In genomic region chr18:76386071-76386470, GRCh38 we compare ENCODE assay signal across 13 cellular contexts.
"Had no signal": no experiment of that assay in that cellular context is flagged by ENCODE, and none has a peak within 500 bp of the region (broad histone marks: within the 10 kb centered on the region; RNA-seq: fewer than 3 reads in every experiment).

No MANE protein-coding gene starts in this region.

- H3K4me3 ChIP-seq: colonic mucosa, esophagus muscularis mucosa, left ventricle myocardium inferior, thyroid gland had no signal

- H3K4me3 Mint-ChIP-seq: activated B cell treated with CpG ODN at 0.5 μM for 24 hours, memory B cell had no signal

- H3K36me3 Mint-ChIP-seq: memory B cell had no signal

- DNase-seq: activated B cell treated with CpG ODN at 0.5 μM for 24 hours; activated CD4-positive, alpha-beta T cell treated with anti-CD3 and anti-CD28 coated beads for 48 hours; activated naive CD4-positive, alpha-beta T cell treated with Interleukin-2 at 50 U/mL for 16 hours; activated T-cell treated with anti-CD3 and anti-CD28 coated beads for 4 hours; amniotic stem cell; colonic mucosa; hippocampal formation; kidney; left ventricle myocardium inferior; stimulated activated CD4-positive, alpha-beta T cell treated with anti-CD3 and anti-CD28 coated beads, Interleukin-1b, Interleukin-23, amount 100 ng/mL, for 48 hours; thyroid gland had no signal

- H3K4me1 ChIP-seq: colonic mucosa had no signal

- H3K27me3 ChIP-seq: colonic mucosa, esophagus muscularis mucosa, thyroid gland had no signal

- H3K9me3 ChIP-seq: colonic mucosa, esophagus muscularis mucosa, left ventricle myocardium inferior, thyroid gland had no signal

- H3K27ac Mint-ChIP-seq: activated B cell treated with CpG ODN at 0.5 μM for 24 hours, memory B cell had no signal

- H3K27me3 Mint-ChIP-seq: activated B cell treated with CpG ODN at 0.5 μM for 24 hours, memory B cell had no signal

- H3K36me3 ChIP-seq: colonic mucosa, esophagus muscularis mucosa, left ventricle myocardium inferior, thyroid gland had no signal

- H3K9me3 Mint-ChIP-seq: activated B cell treated with CpG ODN at 0.5 μM for 24 hours, memory B cell had no signal

- H3K27ac ChIP-seq: colonic mucosa, esophagus muscularis mucosa, left ventricle myocardium inferior, thyroid gland had no signal
